Comparison of ENCODE assay signal across 28 cellular contexts in the genomic region with DNA sequence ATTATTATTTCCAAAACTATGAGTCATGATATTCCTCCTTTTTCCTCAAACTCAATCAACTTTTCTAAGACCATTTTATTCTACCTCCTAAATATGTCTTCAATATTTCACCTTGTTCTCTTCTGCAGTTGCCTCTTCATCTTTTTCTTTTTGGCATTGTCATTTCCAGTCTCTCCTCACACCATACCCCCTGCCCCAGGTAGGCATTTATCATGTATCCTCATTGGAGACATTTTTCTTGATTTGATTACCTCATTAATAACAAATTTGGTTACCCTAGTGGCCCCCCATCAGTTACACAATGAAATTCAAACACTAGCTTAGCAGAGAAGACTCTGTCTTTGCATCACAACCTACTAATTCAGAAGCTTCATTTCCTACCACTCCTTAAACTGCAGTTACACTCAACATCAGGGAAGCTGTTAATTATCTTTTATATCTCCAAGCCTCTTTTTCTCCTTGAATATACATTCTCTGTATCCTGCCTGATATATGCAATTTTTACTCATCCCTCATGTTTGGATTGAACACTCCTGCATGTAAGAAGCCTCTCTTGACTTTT.
"Had no signal": no experiment of that assay in that cellular context is flagged by ENCODE, and none has a peak within 500 bp of the region (broad histone marks: within the 10 kb centered on the region; RNA-seq: fewer than 3 reads in every experiment).

No MANE protein-coding gene starts in this region.

- ATAC-seq: activated CD8-positive, alpha-beta memory T cell treated with anti-CD3 and anti-CD28 coated beads, Interleukin-2, amount 10 ng/mL, durations not matched to agents 7 days and 5 days; activated naive CD8-positive, alpha-beta T cell treated with anti-CD3 and anti-CD28 coated beads, Interleukin-2, amount 50 U/mL, for 24 hours; heart left ventricle; psoas muscle; WTC11 had no signal

- H3K4me1 Mint-ChIP-seq: neural crest cell, WTC11 had no signal

- H3K4me3 Mint-ChIP-seq: activated CD4-positive, alpha-beta memory T cell treated with anti-CD3 and anti-CD28 coated beads, Interleukin-2, amount 10 ng/mL, durations not matched to agents 7 days and 5 days; activated CD4-positive, alpha-beta T cell treated with anti-CD3 and anti-CD28 coated beads, Interleukin-2, amount 10 ng/mL, durations not matched to agents 7 days and 5 days; activated CD8-positive, alpha-beta memory T cell treated with anti-CD3 and anti-CD28 coated beads, Interleukin-2, amount 10 ng/mL, durations not matched to agents 7 days and 5 days; activated naive CD4-positive, alpha-beta T cell treated with anti-CD3 and anti-CD28 coated beads, Interleukin-2, amount 10 ng/mL, durations not matched to agents 7 days and 5 days; activated naive CD8-positive, alpha-beta T cell treated with anti-CD3 and anti-CD28 coated beads, Interleukin-2, amount 50 U/mL, for 24 hours; mesothelial cell of epicardium; naive B cell; neural crest cell; WTC11 had no signal

- H3K4me3 ChIP-seq: breast epithelium, heart left ventricle, psoas muscle, testis, transverse colon had no signal

- H3K9ac ChIP-seq: parathyroid adenoma had no signal

- H3K36me3 ChIP-seq: breast epithelium, transverse colon had no signal

- H3K27ac Mint-ChIP-seq: activated CD4-positive, alpha-beta memory T cell treated with anti-CD3 and anti-CD28 coated beads, Interleukin-2, amount 10 ng/mL, durations not matched to agents 7 days and 5 days; activated CD4-positive, alpha-beta T cell treated with anti-CD3 and anti-CD28 coated beads, Interleukin-2, amount 10 ng/mL, durations not matched to agents 7 days and 5 days; activated CD8-positive, alpha-beta memory T cell treated with anti-CD3 and anti-CD28 coated beads, Interleukin-2, amount 10 ng/mL, durations not matched to agents 7 days and 5 days; activated naive CD4-positive, alpha-beta T cell treated with anti-CD3 and anti-CD28 coated beads, Interleukin-2, amount 10 ng/mL, durations not matched to agents 7 days and 5 days; activated naive CD8-positive, alpha-beta T cell treated with anti-CD3 and anti-CD28 coated beads, Interleukin-2, amount 50 U/mL, for 24 hours; mesothelial cell of epicardium; WTC11 had no signal

- H2AFZ ChIP-seq: parathyroid adenoma had no signal

- H3K27me3 Mint-ChIP-seq: activated naive CD4-positive, alpha-beta T cell treated with anti-CD3 and anti-CD28 coated beads, Interleukin-2, amount 10 ng/mL, durations not matched to agents 7 days and 5 days; naive B cell had no signal

- H3K4me1 ChIP-seq: breast epithelium, parathyroid adenoma, psoas muscle, testis, transverse colon had no signal

- H3K27ac ChIP-seq: breast epithelium, heart left ventricle, parathyroid adenoma, psoas muscle, testis, transverse colon had no signal

- H3K36me3 Mint-ChIP-seq: activated naive CD4-positive, alpha-beta T cell treated with anti-CD3 and anti-CD28 coated beads, Interleukin-2, amount 10 ng/mL, durations not matched to agents 7 days and 5 days; WTC11 had no signal

- H3K9me3 Mint-ChIP-seq: activated CD4-positive, alpha-beta memory T cell treated with anti-CD3 and anti-CD28 coated beads, Interleukin-2, amount 10 ng/mL, durations not matched to agents 7 days and 5 days; activated naive CD4-positive, alpha-beta T cell treated with anti-CD3 and anti-CD28 coated beads, Interleukin-2, amount 10 ng/mL, durations not matched to agents 7 days and 5 days; activated naive CD8-positive, alpha-beta T cell treated with anti-CD3 and anti-CD28 coated beads, Interleukin-2, amount 50 U/mL, for 24 hours; naive B cell; neural crest cell; WTC11 had no signal

- H3K79me2 ChIP-seq: parathyroid adenoma had no signal

- H3K9me3 ChIP-seq: breast epithelium, heart left ventricle, psoas muscle, testis, transverse colon had no signal

- FAIRE-seq: endothelial cell of umbilical vein, urothelium cell line had no signal

- H3K27me3 ChIP-seq: breast epithelium, heart left ventricle, testis, transverse colon had no signal

- DNase-seq: activated CD4-positive, alpha-beta memory T cell treated with anti-CD3 and anti-CD28 coated beads, Interleukin-2, amount 10 ng/mL, durations not matched to agents 7 days and 5 days; activated CD4-positive, alpha-beta T cell treated with anti-CD3 and anti-CD28 coated beads for 1 hour; activated CD4-positive, alpha-beta T cell treated with anti-CD3 and anti-CD28 coated beads, Interleukin-2, amount 10 ng/mL, durations not matched to agents 7 days and 5 days; activated CD8-positive, alpha-beta memory T cell treated with anti-CD3 and anti-CD28 coated beads, Interleukin-2, amount 10 ng/mL, durations not matched to agents 7 days and 5 days; activated effector memory CD4-positive, alpha-beta T cell treated with anti-CD3 and anti-CD28 coated beads, Interleukin-2, amount 50 U/mL, for 16 hours; activated naive CD4-positive, alpha-beta T cell treated with anti-CD3 and anti-CD28 coated beads, Interleukin-2, amount 10 ng/mL, durations not matched to agents 7 days and 5 days; activated naive CD8-positive, alpha-beta T cell treated with anti-CD3 and anti-CD28 coated beads, Interleukin-2, amount 50 U/mL, for 24 hours; amygdala; central memory CD4-positive, alpha-beta T cell; foreskin fibroblast; heart left ventricle; hypothalamus; naive B cell; occipital lobe; psoas muscle; stimulated activated CD4-positive, alpha-beta T cell treated with anti-CD3 and anti-CD28 coated beads, Interleukin-15, amount 100 ng/mL, for 24 hours; stimulated activated CD4-positive, alpha-beta T cell treated with anti-CD3 and anti-CD28 coated beads, Interleukin-2, amount 100 ng/mL, for 24 hours; stimulated activated naive CD4-positive, alpha-beta T cell; T-helper 2 cell; testis; transverse colon had no signal
